8 cellular contexts compared by ENCODE assay signal in genomic region chr12:120469450-120470149, GRCh38. TPM values are rescaled to one million over a fixed set of nuclear protein-coding genes. Genes with fewer than 3 reads are reported as not detected.
A peak's percentile ranks its signal among the peaks of the same experiment; 100 is the strongest.
DNase-seq lines count a peak whose midpoint lies in the region; TF ChIP-seq lines count a peak whose summit lies in the region.

TSS of gene SRSF9 (minus strand) at chr12:120469748. CDS start at chr12:120469609, 139 bp downstream.

- H3K4ac ChIP-seq in H9 (ENCODE audit: low read depth, low read length): no peak within 1 kb of the TSS

- peak within 1 kb of the TSS; percentile 52 to 93 (median 66); a peak in 5 of 7 replicates for H3K27ac Mint-ChIP-seq in H9
- peak within 1 kb of the TSS; percentile 99 for H3K27ac Mint-ChIP-seq in neural crest cell (ENCODE audit: unreplicated experiment)

- H3K4me1 ChIP-seq in ES-I3 (ENCODE audit: insufficient read depth, low read length): peaks cover 12% of the 10 kb centered on the region
- no peaks in the 10 kb centered on the region; the same call in 1 of the 2 replicates for H3K4me1 ChIP-seq in H9 (ENCODE audit: insufficient read depth, low read length)
- peaks cover 21% of the 10 kb centered on the region for H3K4me1 ChIP-seq in stomach smooth muscle (ENCODE audit: control insufficient read depth, insufficient read depth, low read length)

- H3K4me2 ChIP-seq in H9 (ENCODE audit: insufficient read depth, insufficient read length, low read length): peak within 1 kb of the TSS; percentile 74

- H3K4me3 ChIP-seq in fibroblast of villous mesenchyme (ENCODE audit: low read depth, low read length) (peak within 1 kb of the TSS; percentile 87), stomach smooth muscle (ENCODE audit: low read length in 2 of 2) (peak within 1 kb of the TSS; percentile 55 to 84)

- H3K27me3 ChIP-seq in H9 (ENCODE audit: insufficient read depth, low read length) (no peaks in the 10 kb centered on the region), stomach smooth muscle (ENCODE audit: control insufficient read depth in 1 of 2, insufficient read depth in 2 of 2, low read length in 2 of 2) (no peaks in the 10 kb centered on the region)

- peak within 1 kb of the TSS; percentile 93 for H3K18ac ChIP-seq in H9 (ENCODE audit: insufficient read length, low read depth, low read length)

- H4K91ac ChIP-seq in H9 (ENCODE audit: insufficient read length, low read depth, low read length): no peak within 1 kb of the TSS

- H2AK5ac ChIP-seq in H9 (ENCODE audit: insufficient read length, low read length): no peak within 1 kb of the TSS

- peak within 1 kb of the TSS; percentile 99 for H3K14ac ChIP-seq in H9 (ENCODE audit: insufficient read depth, low read length)

- H2BK15ac ChIP-seq in H9 (ENCODE audit: low read depth, low read length): no peak within 1 kb of the TSS

- peak within 1 kb of the TSS; percentile 73 for H3K9ac ChIP-seq in ES-I3 (ENCODE audit: low read depth, low read length)
- peak within 1 kb of the TSS; percentile 90 for H3K9ac ChIP-seq in H9 (ENCODE audit: extremely low read depth, insufficient read length, low read length)
- H3K9ac ChIP-seq in stomach smooth muscle (ENCODE audit: low read length in 2 of 2): peak within 1 kb of the TSS; percentile 53 to 83

- no peak within 1 kb of the TSS for H2BK120ac ChIP-seq in H9 (ENCODE audit: low read depth, low read length, poor library complexity, severe bottlenecking)

- H3K9me3 ChIP-seq in ES-I3 (ENCODE audit: control insufficient read depth, insufficient read depth, low read length): no peaks in the 10 kb centered on the region
- H3K9me3 ChIP-seq in H9 (ENCODE audit: control insufficient read depth, low read depth, low read length): no peaks in the 10 kb centered on the region
- H3K9me3 ChIP-seq in stomach smooth muscle (ENCODE audit: control insufficient read depth in 2 of 2, low read length in 2 of 2): no peaks in the 10 kb centered on the region

- H3K23me2 ChIP-seq in H9 (ENCODE audit: insufficient read length, low read depth, low read length, poor library complexity, severe bottlenecking): peaks cover 7% of the 10 kb centered on the region

- H3K27me3 Mint-ChIP-seq in H9 (ENCODE audit: low read depth) (no peaks in the 10 kb centered on the region), neural crest cell (ENCODE audit: low read depth) (peaks cover 4% of the 10 kb centered on the region)

- DNase-seq in H9 (peak; percentile 98), M059J (ENCODE audit: low read depth) (peak; percentile 93), SHP77 (lab: John Stamatoyannopoulos, UW) (peak; percentile 91 to 97), fibroblast of villous mesenchyme (ENCODE audit: low read depth) (peak; percentile 98), neural crest cell (ENCODE audit: low read depth, low spot score) (peak; percentile 95)
- peak; percentile 100 for DNase-seq in activated effector memory CD4-positive, alpha-beta T cell treated with anti-CD3 and anti-CD28 coated beads, Interleukin-2, amount 50 U/mL, for 16 hours

- no peaks in the 10 kb centered on the region for H4K20me1 ChIP-seq in H9 (ENCODE audit: control insufficient read depth, insufficient read depth, insufficient read length)

- H2BK5ac ChIP-seq in H9 (ENCODE audit: insufficient read length, low read length): peak within 1 kb of the TSS; percentile 95

- H4K8ac ChIP-seq in H9 (replicated peaks; ENCODE audit: insufficient read length, low read depth, low read length): no peak within 1 kb of the TSS

- TF ChIP-seq CTCF in H9 (conservative IDR thresholded peaks at IDR 0.05) (peak; percentile 91), fibroblast of villous mesenchyme (IDR thresholded peaks at IDR 0.05; ENCODE audit: insufficient read depth, low read depth, low read length) (peak; percentile 89), neural crest cell (conservative IDR thresholded peaks at IDR 0.05) (peak; percentile 86)

- no peak within 1 kb of the TSS for H3T11ph ChIP-seq in H9 (ENCODE audit: low read length)

- H3K4me3 Mint-ChIP-seq in H9 (peak within 1 kb of the TSS; percentile 92 to 94), neural crest cell (peak within 1 kb of the TSS; percentile 99)

- H4K5ac ChIP-seq in H9 (ENCODE audit: insufficient read length, low read depth, low read length): no peak within 1 kb of the TSS

- H3K27ac ChIP-seq in H9 (ENCODE audit: insufficient read length, low read depth, low read length): no peak within 1 kb of the TSS
- H3K27ac ChIP-seq in stomach smooth muscle (ENCODE audit: low read length): peak within 1 kb of the TSS; percentile 64

- H3K4me1 Mint-ChIP-seq in H9: peaks cover 24 to 31% of the 10 kb centered on the region in 2 experiments
- H3K4me1 Mint-ChIP-seq in neural crest cell: peaks cover 46% of the 10 kb centered on the region

- H3K23ac ChIP-seq in H9 (ENCODE audit: insufficient read length, low read depth, low read length): no peak within 1 kb of the TSS

- H3K56ac ChIP-seq in H9 (ENCODE audit: insufficient read length, low read depth, low read length): no peak within 1 kb of the TSS

- H2BK20ac ChIP-seq in H9 (ENCODE audit: low read depth, low read length, poor library complexity, severe bottlenecking): no peak within 1 kb of the TSS

- H3K36me3 ChIP-seq in ES-I3 (ENCODE audit: insufficient read depth, low read length) (peaks cover 18% of the 10 kb centered on the region), stomach smooth muscle (ENCODE audit: control insufficient read depth in 2 of 2, insufficient read depth in 2 of 2, low read length in 2 of 2) (peaks cover 11 to 12% of the 10 kb centered on the region in 2 donors)

- H3K9me3 Mint-ChIP-seq in H9: no peaks in the 10 kb centered on the region
- H3K9me3 Mint-ChIP-seq in neural crest cell: no peaks in the 10 kb centered on the region

- no peak within 1 kb of the TSS for H2AFZ ChIP-seq in H9 (ENCODE audit: low read length)

- H3K79me1 ChIP-seq in H9 (ENCODE audit: insufficient read depth, low read depth, low read length, poor library complexity, severe bottlenecking): peaks cover 3% of the 10 kb centered on the region

- peaks cover 11% of the 10 kb centered on the region; the same call in 1 of the 2 replicates for H3K79me2 ChIP-seq in H9 (ENCODE audit: insufficient read depth, low read length)

- WGBS in H9 (ENCODE audit: extremely low coverage, insufficient read length, low lambda C conversion rate): no CpG with 5 or more reads among the region's 88 CpGs

- H2BK12ac ChIP-seq in H9 (ENCODE audit: insufficient read length, low read depth, low read length): no peak within 1 kb of the TSS

- H3K36me3 Mint-ChIP-seq in H9 (ENCODE audit: insufficient read depth in 1 of 3, low read depth in 3 of 3): peaks cover 19 to 33% (median 26%) of the 10 kb centered on the region in 3 experiments
- H3K36me3 Mint-ChIP-seq in neural crest cell (ENCODE audit: low read depth): peaks cover 10% of the 10 kb centered on the region

RNA-seq across cellular contexts. Expression of gene SRSF9, which starts in this region (rescaled TPM):
- total RNA-seq in H9 (2021) (302 and 306 TPM in 2 replicates), fibroblast of villous mesenchyme (148 and 192 TPM in 2 replicates), neural crest cell (350 and 361 TPM in 2 replicates)
- 197 and 267 TPM in 2 replicates for total RNA-seq in M059J (2014; rRNA removed; shearing (Covaris generic))
